In genomic region chr20:235891-236290, GRCh38 we compare ENCODE assay signal across 12 cellular contexts. TPM values are rescaled to one million over a fixed set of nuclear protein-coding genes. Genes with fewer than 3 reads are reported as not detected.
DNase-seq lines count a peak whose midpoint lies in the region; TF ChIP-seq lines count a peak whose summit lies in the region.
"Had no signal": no experiment of that assay in that cellular context is flagged by ENCODE, and none has a peak within 500 bp of the region (broad histone marks: within the 10 kb centered on the region; RNA-seq: fewer than 3 reads in every experiment).

No MANE protein-coding gene starts in this region.

- no peaks in the 10 kb centered on the region for H3K36me3 Mint-ChIP-seq in MCF 10A (ENCODE audit: insufficient read depth, unreplicated experiment)
- H3K36me3 Mint-ChIP-seq: activated naive CD8-positive, alpha-beta T cell treated with anti-CD3 and anti-CD28 coated beads, Interleukin-2, amount 10 ng/mL, durations not matched to agents 7 days and 5 days had no signal

- BruUV-seq in MCF 10A (replicated peaks; lab: Mats Ljungman, UMichigan) = no TSS peak

- CTCF ChIA-PET in MCF 10A (lab: Yijun Ruan, JAX) = interaction anchor here (0.6 to 12.3 kb wide), 18 partner anchors 11 to 112 kb away, joined by 3 to 281 read pairs (median 4); partner anchors contain the start of genes DEFB129 and DEFB132
- CTCF ChIA-PET in SK-N-SH (lab: Yijun Ruan, JAX) = interaction anchor here (0.6 to 3.7 kb wide), 7 partner anchors 8 to 95 kb away, joined by 3 to 16 read pairs (median 4); partner anchors contain the start of gene DEFB129

- H3K27ac ChIP-seq in breast epithelium (no peak overlapping the region), SK-N-SH (ENCODE audit: low read depth in 2 of 2, low read length in 1 of 2) (no peak overlapping the region), testis (no peak overlapping the region)
- H3K27ac ChIP-seq: BLaER1 treated with 17β-estradiol and CSF1 and Interleukin-3, amounts not matched to agents 10 nM and 100 nM had no signal

- DNase-seq in MCF 10A (ENCODE audit: unreplicated experiment) (peak; percentile 47), breast epithelium (ENCODE audit: low spot score in 2 of 2) (no peak), SK-N-SH (peak; percentile 17), fibroblast of the aortic adventitia (ENCODE audit: low read depth) (peak; percentile 21), testis (peak; percentile 54), kidney glomerular epithelial cell (lab: John Stamatoyannopoulos, UW) (no peak), NCI-H1105 treated with DMSO at 0.1 percent for 48 hours (lab: John Stamatoyannopoulos, UW) (no peak)
- no peak for DNase-seq in activated T-cell treated with anti-CD3 and anti-CD28 coated beads, Interleukin-2, amount 50 U/mL, for 48 hours
- DNase-seq: activated naive CD8-positive, alpha-beta T cell treated with anti-CD3 and anti-CD28 coated beads, Interleukin-2, amount 10 ng/mL, durations not matched to agents 7 days and 5 days had no signal

- H3F3A ChIP-seq in SK-N-SH (replicated peaks; ENCODE audit: insufficient read depth) = no peaks in the 10 kb centered on the region

- TF ChIP-seq RAD21 in SK-N-SH (IDR thresholded peaks at IDR 0.05; ENCODE audit: low read length) = peak; percentile 72

- no peak overlapping the region for H3K9ac ChIP-seq in SK-N-SH

- H3K4me3 Mint-ChIP-seq in MCF 10A (ENCODE audit: unreplicated experiment) = no peak overlapping the region

- H4K20me1 ChIP-seq in SK-N-SH (ENCODE audit: insufficient read depth) = no peaks in the 10 kb centered on the region
- H4K20me1 ChIP-seq: BLaER1 treated with 17β-estradiol and CSF1 and Interleukin-3, amounts not matched to agents 10 nM and 100 nM had no signal

- no peak overlapping the region for H2AFZ ChIP-seq in SK-N-SH (ENCODE audit: low read depth)

- intact Hi-C loops in MCF 10A (cut with micrococcal nuclease) = loop anchor here (1.0 kb wide), 2 partner anchors 31 to 94 kb away; no protein-coding TSS in a partner anchor
- intact Hi-C loops in breast epithelium (cut with DNase I; ENCODE audit: low total_unique reads) = no loop called here
- intact Hi-C loops in testis (cut with DNase I; ENCODE audit: low total_unique reads) = no loop called here

- no peak for TF ChIP-seq EP300 in SK-N-SH (IDR thresholded peaks at IDR 0.05; ENCODE audit: borderline replicate concordance in 1 of 2, low read depth in 1 of 2, low read length in 1 of 2)

- no peak for TF ChIP-seq POLR2A in breast epithelium (IDR thresholded peaks at IDR 0.05)
- no peak for TF ChIP-seq POLR2A in testis (IDR thresholded peaks at IDR 0.05)

- H3K9me2 ChIP-seq in SK-N-SH = no peaks in the 10 kb centered on the region

- no peaks in the 10 kb centered on the region for H3K27me3 ChIP-seq in breast epithelium
- no peaks in the 10 kb centered on the region; the same call in 1 of the 2 replicates for H3K27me3 ChIP-seq in SK-N-SH (ENCODE audit: insufficient read depth)
- no peaks in the 10 kb centered on the region for H3K27me3 ChIP-seq in testis
- H3K27me3 ChIP-seq: BLaER1 treated with 17β-estradiol and CSF1 and Interleukin-3, amounts not matched to agents 10 nM and 100 nM had no signal

- no peak overlapping the region for H3K4me3 ChIP-seq in breast epithelium
- no peak overlapping the region for H3K4me3 ChIP-seq in SK-N-SH (ENCODE audit: low read depth in 2 of 2, low read length in 1 of 2)
- no peak overlapping the region for H3K4me3 ChIP-seq in fibroblast of the aortic adventitia (ENCODE audit: low read depth, low read length)
- no peak overlapping the region for H3K4me3 ChIP-seq in testis
- H3K4me3 ChIP-seq: BLaER1 treated with 17β-estradiol and CSF1 and Interleukin-3, amounts not matched to agents 10 nM and 100 nM had no signal

- H3K27me3 Mint-ChIP-seq in MCF 10A (ENCODE audit: insufficient read depth, unreplicated experiment) = peaks cover 25% of the 10 kb centered on the region
- H3K27me3 Mint-ChIP-seq: activated naive CD8-positive, alpha-beta T cell treated with anti-CD3 and anti-CD28 coated beads, Interleukin-2, amount 10 ng/mL, durations not matched to agents 7 days and 5 days had no signal

- H3K9me3 ChIP-seq in breast epithelium (no peaks in the 10 kb centered on the region), SK-N-SH (no peaks in the 10 kb centered on the region), testis (no peaks in the 10 kb centered on the region)
- H3K9me3 ChIP-seq: BLaER1 treated with 17β-estradiol and CSF1 and Interleukin-3, amounts not matched to agents 10 nM and 100 nM had no signal

- H3K36me3 ChIP-seq in breast epithelium (no peaks in the 10 kb centered on the region), SK-N-SH (replicated peaks in 1 of 2; ENCODE audit: control insufficient read depth in 1 of 2, insufficient read depth in 2 of 2, low read length in 1 of 2) (no peaks in the 10 kb centered on the region), testis (ENCODE audit: low read depth, missing control alignments) (no peaks in the 10 kb centered on the region)
- H3K36me3 ChIP-seq: BLaER1 treated with 17β-estradiol and CSF1 and Interleukin-3, amounts not matched to agents 10 nM and 100 nM had no signal

- WGBS in SK-N-SH (ENCODE audit: low lambda C conversion rate) = 41% methylated on average over 1 of the region's 1 CpG
- WGBS in testis, 2 donors = 52 to 80% methylated on average over 1 of the region's 1 CpG

- peak; percentile 25 for TF ChIP-seq CTCF in MCF 10A (IDR thresholded peaks at IDR 0.05; ENCODE audit: unreplicated experiment)
- TF ChIP-seq CTCF in breast epithelium (IDR thresholded peaks at IDR 0.05) = peak in 1 of 3 donors; percentile 24
- peak; percentile 38 for TF ChIP-seq CTCF in SK-N-SH (IDR thresholded peaks at IDR 0.05)
- peak; percentile 5 for TF ChIP-seq CTCF in fibroblast of the aortic adventitia (IDR thresholded peaks at IDR 0.05; ENCODE audit: insufficient read depth, low read length)
- no peak for TF ChIP-seq CTCF in testis (IDR thresholded peaks at IDR 0.05)

- H3K27ac Mint-ChIP-seq in MCF 10A (ENCODE audit: low read depth, unreplicated experiment) = peak overlapping the region; percentile 39

- H3K9me3 Mint-ChIP-seq in MCF 10A (ENCODE audit: unreplicated experiment) = no peaks in the 10 kb centered on the region
- H3K9me3 Mint-ChIP-seq: activated naive CD8-positive, alpha-beta T cell treated with anti-CD3 and anti-CD28 coated beads, Interleukin-2, amount 10 ng/mL, durations not matched to agents 7 days and 5 days had no signal

- H3K79me2 ChIP-seq in SK-N-SH (ENCODE audit: insufficient read depth) = no peaks in the 10 kb centered on the region

- H3K4me2 ChIP-seq in SK-N-SH = no peak overlapping the region

- H3K4me1 ChIP-seq in breast epithelium (no peaks in the 10 kb centered on the region), SK-N-SH (ENCODE audit: control insufficient read depth in 1 of 2, insufficient read depth in 2 of 2, low read depth in 1 of 2, low read length in 1 of 2) (no peaks in the 10 kb centered on the region; a peak in 1 of 4 replicates), testis (no peaks in the 10 kb centered on the region)

- POLR2A ChIA-PET in MCF 10A (lab: Yijun Ruan, JAX) (interaction anchor here (0.6 to 3.4 kb wide), 14 partner anchors 11 to 96 kb away, joined by 3 to 18 read pairs (median 4); partner anchors contain the start of genes DEFB132, SOX12 and ZCCHC3), SK-N-SH (lab: Yijun Ruan, JAX) (no interaction called here)

- peaks cover 5% of the 10 kb centered on the region for H3K4me1 Mint-ChIP-seq in MCF 10A (ENCODE audit: insufficient read depth, unreplicated experiment)

TF ChIP-seq in SK-N-SH, 30 proteins besides CTCF, POLR2A, EP300 and RAD21:
- TF ChIP-seq MAX (IDR thresholded peaks at IDR 0.05; ENCODE audit: low read depth) (no peak), SMC3 (IDR thresholded peaks at IDR 0.05; ENCODE audit: low read depth, low read length) (peak; percentile 53)

RNA-seq across cellular contexts. Expression of gene DEFB129, which starts 8.8 kb away (rescaled TPM):
- total RNA-seq in MCF 10A (2022) = not detected in 2 replicates
- total RNA-seq in breast epithelium = not detected
- polyA plus RNA-seq in SK-N-SH (2012; rRNA removed) = not detected in 2 replicates
- polyA plus RNA-seq in SK-N-SH (2012; cell fraction: cytosol; rRNA removed) = not detected in 2 replicates
- not detected in 2 replicates for polyA plus RNA-seq in SK-N-SH (2012; cell fraction: nucleus; rRNA removed)
- not detected in 2 replicates for total RNA-seq in fibroblast of the aortic adventitia (ENCODE audit: low replicate concordance)
- not detected for total RNA-seq in testis
- not detected for polyA plus RNA-seq in testis (ENCODE audit: insufficient read depth, low read depth, low replicate concordance)
- total RNA-seq: activated naive CD8-positive, alpha-beta T cell treated with anti-CD3 and anti-CD28 coated beads, Interleukin-2, amount 10 ng/mL, durations not matched to agents 7 days and 5 days; frontal cortex; subcutaneous adipose tissue had no signal

RNA-seq across cellular contexts. Expression of gene DEFB132, which starts 21.6 kb away (rescaled TPM):
- total RNA-seq in MCF 10A (2022) (not detected in 2 replicates), breast epithelium (under 1 TPM; 0.29 to 0.96 (median 0.33) TPM), fibroblast of the aortic adventitia (ENCODE audit: low replicate concordance) (not detected in 2 replicates), testis (not detected)
- polyA plus RNA-seq in SK-N-SH (2012; rRNA removed) (not detected in 2 replicates), testis (ENCODE audit: insufficient read depth, low read depth, low replicate concordance) (not detected)
- not detected in 2 replicates for polyA plus RNA-seq in SK-N-SH (2012; cell fraction: cytosol; rRNA removed)
- not detected in 2 replicates for polyA plus RNA-seq in SK-N-SH (2012; cell fraction: nucleus; rRNA removed)
- total RNA-seq: activated naive CD8-positive, alpha-beta T cell treated with anti-CD3 and anti-CD28 coated beads, Interleukin-2, amount 10 ng/mL, durations not matched to agents 7 days and 5 days; frontal cortex had no signal

RNA-seq across cellular contexts. Expression of gene DEFB128, which starts 46.4 kb away (rescaled TPM):
- total RNA-seq in MCF 10A (2022) (not detected in 2 replicates), breast epithelium (not detected), fibroblast of the aortic adventitia (ENCODE audit: low replicate concordance) (not detected in 2 replicates), testis (not detected)
- polyA plus RNA-seq in SK-N-SH (2012; rRNA removed) (not detected in 2 replicates), testis (ENCODE audit: insufficient read depth, low read depth, low replicate concordance) (not detected)
- polyA plus RNA-seq in SK-N-SH (2012; cell fraction: cytosol; rRNA removed) = not detected in 2 replicates
- not detected in 2 replicates for polyA plus RNA-seq in SK-N-SH (2012; cell fraction: nucleus; rRNA removed)
- total RNA-seq: activated naive CD8-positive, alpha-beta T cell treated with anti-CD3 and anti-CD28 coated beads, Interleukin-2, amount 10 ng/mL, durations not matched to agents 7 days and 5 days; frontal cortex; subcutaneous adipose tissue had no signal

RNA-seq across cellular contexts. Expression of gene C20orf96, which starts 54.7 kb away (rescaled TPM):
- 2.4 and 3.8 TPM in 2 replicates for total RNA-seq in MCF 10A (2022)
- 1 to 10 TPM; 2.6 to 9.2 (median 6.1) TPM for total RNA-seq in breast epithelium
- 16.6 and 19.4 TPM in 2 replicates for polyA plus RNA-seq in SK-N-SH (2012; rRNA removed)
- 11.7 and 12.4 TPM in 2 replicates for polyA plus RNA-seq in SK-N-SH (2012; cell fraction: cytosol; rRNA removed)
- 39.5 and 59.8 TPM in 2 replicates for polyA plus RNA-seq in SK-N-SH (2012; cell fraction: nucleus; rRNA removed)
- total RNA-seq in fibroblast of the aortic adventitia (ENCODE audit: low replicate concordance) = 0.98 and 2.4 TPM in 2 replicates
- total RNA-seq in testis = 10 to 100 TPM; 16.7 to 32.0 TPM
- 46.3 TPM for polyA plus RNA-seq in testis (ENCODE audit: insufficient read depth, low read depth, low replicate concordance)

Comparison
In these comparisons a context has a peak if more than half of its experiments do, and no peak if none do; other contexts are left out.
1. DNase-seq: peak in MCF 10A (single experiment), SK-N-SH (single experiment), fibroblast of the aortic adventitia (single experiment) and testis (single experiment); none in breast epithelium (0 of 2), kidney glomerular epithelial cell (single experiment), NCI-H1105 treated with DMSO at 0.1 percent for 48 hours (single experiment) and activated T-cell treated with anti-CD3 and anti-CD28 coated beads, Interleukin-2, amount 50 U/mL, for 48 hours (0 of 2).
2. CTCF ChIP-seq: peak in MCF 10A (single experiment), SK-N-SH (single experiment) and fibroblast of the aortic adventitia (single experiment); none in testis (0 of 3).